Comparison of ENCODE assay signal across 8 cellular contexts in genomic region chr17:22378748-22379147, GRCh38.
DNase-seq lines count a peak whose midpoint lies in the region; ATAC-seq, FAIRE-seq and TF ChIP-seq lines count a peak whose summit lies in the region.
"Not testable (repeated sequence)": the region's sequence is repeated elsewhere in the genome, so short reads cannot be mapped to it uniquely, and the experiment has no call there.

No MANE protein-coding gene starts in this region.

- H3K9me3 Mint-ChIP-seq in activated T-cell treated with anti-CD3 and anti-CD28 coated beads, Interleukin-2, amount 50 U/mL, for 24 hours = peaks cover 13% of the 10 kb centered on the region
- H3K9me3 Mint-ChIP-seq in activated T-cell treated with anti-CD3 and anti-CD28 coated beads, Interleukin-2, amount 50 U/mL, for 4 hours = peaks cover 12% of the 10 kb centered on the region
- H3K9me3 Mint-ChIP-seq in chondrocyte (ENCODE audit: low read depth) = peaks cover 12% of the 10 kb centered on the region

- H3K4me3 Mint-ChIP-seq in activated T-cell treated with anti-CD3 and anti-CD28 coated beads, Interleukin-2, amount 50 U/mL, for 24 hours; activated T-cell treated with anti-CD3 and anti-CD28 coated beads, Interleukin-2, amount 50 U/mL, for 4 hours; chondrocyte (ENCODE audit: unreplicated experiment): not testable (repeated sequence)

- peak; percentile 33 for FAIRE-seq in HTR-8/SVneo (lab: Jason Lieb, UNC)
- FAIRE-seq in urothelium cell line (lab: Jason Lieb, UNC) = peak; percentile 100

- H3K36me3 Mint-ChIP-seq in activated T-cell treated with anti-CD3 and anti-CD28 coated beads, Interleukin-2, amount 50 U/mL, for 24 hours (ENCODE audit: low read depth); activated T-cell treated with anti-CD3 and anti-CD28 coated beads, Interleukin-2, amount 50 U/mL, for 4 hours (ENCODE audit: insufficient read depth); chondrocyte (ENCODE audit: low read depth): not testable (repeated sequence)

- H3K4me1 Mint-ChIP-seq in activated T-cell treated with anti-CD3 and anti-CD28 coated beads, Interleukin-2, amount 50 U/mL, for 24 hours (ENCODE audit: low read depth); activated T-cell treated with anti-CD3 and anti-CD28 coated beads, Interleukin-2, amount 50 U/mL, for 4 hours (ENCODE audit: low read depth); chondrocyte (ENCODE audit: low read depth): not testable (repeated sequence)

- not testable (repeated sequence) for H3K27me3 Mint-ChIP-seq in activated T-cell treated with anti-CD3 and anti-CD28 coated beads, Interleukin-2, amount 50 U/mL, for 24 hours; activated T-cell treated with anti-CD3 and anti-CD28 coated beads, Interleukin-2, amount 50 U/mL, for 4 hours (ENCODE audit: low read depth); chondrocyte (ENCODE audit: low read depth)

- DNase-seq in HTR-8/SVneo (ENCODE audit: insufficient read length, low spot score); urothelium cell line (ENCODE audit: low spot score): not testable (repeated sequence)
- peak; percentile 56 for DNase-seq in activated CD8-positive, alpha-beta memory T cell treated with anti-CD3 and anti-CD28 coated beads for 24 hours
- peak; percentile 17 for DNase-seq in activated CD8-positive, alpha-beta memory T cell treated with anti-CD3 and anti-CD28 coated beads, Interleukin-2, amount 50 U/mL, for 4 hours
- DNase-seq in activated T-cell treated with anti-CD3 and anti-CD28 coated beads, Interleukin-2, amount 50 U/mL, for 24 hours = peak; percentile 29
- peak; percentile 10 for DNase-seq in activated T-cell treated with anti-CD3 and anti-CD28 coated beads, Interleukin-2, amount 50 U/mL, for 4 hours
- DNase-seq in activated gamma-delta T cell treated with Interleukin-2 at 50 U/mL for 16 hours (peak; percentile 12), chondrocyte (ENCODE audit: low spot score) (peak; percentile 95)

- H3K27ac Mint-ChIP-seq in activated T-cell treated with anti-CD3 and anti-CD28 coated beads, Interleukin-2, amount 50 U/mL, for 24 hours; chondrocyte (ENCODE audit: unreplicated experiment): not testable (repeated sequence)

- not testable (repeated sequence) for TF ChIP-seq CTCF in chondrocyte (IDR thresholded peaks at IDR 0.05)

- not testable (repeated sequence) for ATAC-seq in activated T-cell treated with anti-CD3 and anti-CD28 coated beads, Interleukin-2, amount 50 U/mL, for 4 hours
